1 cellular context compared by ENCODE assay signal in the genomic region with DNA sequence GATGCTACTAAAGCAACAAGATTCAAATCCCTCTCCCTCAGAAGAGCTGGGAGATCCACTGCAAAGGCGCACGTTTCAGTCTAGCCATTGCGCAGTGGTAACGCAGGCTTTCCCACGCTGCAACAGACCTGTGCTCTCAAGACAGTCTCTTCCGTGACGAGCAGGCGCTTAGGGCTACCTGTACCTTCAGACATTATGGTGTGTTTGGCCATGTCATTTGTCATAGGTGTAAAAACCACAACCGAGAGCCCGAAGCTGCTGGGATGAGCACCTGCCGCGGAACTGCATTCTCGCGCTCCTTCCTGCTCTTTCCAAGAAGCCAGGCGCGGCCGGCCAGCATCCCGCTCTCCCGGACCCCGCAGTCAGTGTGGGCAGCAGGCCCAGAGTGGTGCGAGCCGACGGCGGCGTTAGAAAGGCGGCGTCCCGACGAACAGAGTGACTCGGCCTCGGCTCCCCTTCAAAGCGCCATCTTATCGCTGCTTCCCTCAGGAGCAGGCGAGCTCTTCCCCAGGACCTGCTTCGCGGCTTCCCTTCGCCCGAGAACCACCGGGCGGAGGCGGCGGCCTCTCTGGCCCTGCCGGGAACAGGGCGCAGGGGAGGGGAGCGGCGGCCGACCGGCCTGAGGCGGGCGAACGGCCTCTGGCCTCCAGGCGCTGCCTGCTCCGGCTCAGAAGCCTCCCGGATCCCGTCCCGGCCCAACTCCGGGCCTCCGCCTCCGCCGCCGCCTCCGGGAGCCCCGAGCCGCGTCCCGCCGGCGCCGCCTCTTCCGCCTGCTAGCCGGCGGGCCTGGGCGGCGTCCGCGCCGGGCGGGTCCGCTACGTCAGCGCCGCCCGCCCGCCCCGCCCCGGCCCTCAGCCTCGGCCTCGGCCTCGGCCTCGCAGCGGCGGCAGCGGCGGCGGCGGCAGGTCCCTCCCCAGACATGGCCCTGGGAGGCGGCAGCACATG.
TF ChIP-seq lines count a peak whose summit lies in the region.

A gene with protein sequence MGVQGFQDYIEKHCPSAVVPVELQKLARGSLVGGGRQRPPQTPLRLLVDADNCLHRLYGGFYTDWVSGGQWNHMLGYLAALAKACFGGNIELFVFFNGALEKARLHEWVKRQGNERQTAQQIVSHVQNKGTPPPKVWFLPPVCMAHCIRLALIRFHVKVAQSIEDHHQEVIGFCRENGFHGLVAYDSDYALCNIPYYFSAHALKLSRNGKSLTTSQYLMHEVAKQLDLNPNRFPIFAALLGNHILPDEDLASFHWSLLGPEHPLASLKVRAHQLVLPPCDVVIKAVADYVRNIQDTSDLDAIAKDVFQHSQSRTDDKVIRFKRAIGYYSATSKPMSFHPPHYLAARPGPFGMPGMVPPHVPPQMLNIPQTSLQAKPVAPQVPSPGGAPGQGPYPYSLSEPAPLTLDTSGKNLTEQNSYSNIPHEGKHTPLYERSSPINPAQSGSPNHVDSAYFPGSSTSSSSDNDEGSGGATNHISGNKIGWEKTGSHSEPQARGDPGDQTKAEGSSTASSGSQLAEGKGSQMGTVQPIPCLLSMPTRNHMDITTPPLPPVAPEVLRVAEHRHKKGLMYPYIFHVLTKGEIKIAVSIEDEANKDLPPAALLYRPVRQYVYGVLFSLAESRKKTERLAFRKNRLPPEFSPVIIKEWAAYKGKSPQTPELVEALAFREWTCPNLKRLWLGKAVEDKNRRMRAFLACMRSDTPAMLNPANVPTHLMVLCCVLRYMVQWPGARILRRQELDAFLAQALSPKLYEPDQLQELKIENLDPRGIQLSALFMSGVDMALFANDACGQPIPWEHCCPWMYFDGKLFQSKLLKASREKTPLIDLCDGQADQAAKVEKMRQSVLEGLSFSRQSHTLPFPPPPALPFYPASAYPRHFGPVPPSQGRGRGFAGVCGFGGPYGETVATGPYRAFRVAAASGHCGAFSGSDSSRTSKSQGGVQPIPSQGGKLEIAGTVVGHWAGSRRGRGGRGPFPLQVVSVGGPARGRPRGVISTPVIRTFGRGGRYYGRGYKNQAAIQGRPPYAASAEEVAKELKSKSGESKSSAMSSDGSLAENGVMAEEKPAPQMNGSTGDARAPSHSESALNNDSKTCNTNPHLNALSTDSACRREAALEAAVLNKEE (plus strand): TSS at position 869 of the 945 bp plus-strand sequence. CDS start 231 bp downstream, outside the sequence.

TF ChIP-seq in HepG2, 621 proteins besides CTCF, POLR2A, EP300 and RAD21 (continued from another document and continues in another):
- TF ChIP-seq GZF1 (CRISPR knock-in tag; IDR thresholded peaks at IDR 0.05) (no peak), HNF4A (CRISPR knock-in tag; IDR thresholded peaks at IDR 0.05) (no peak), REL (CRISPR knock-in tag; conservative IDR thresholded peaks at IDR 0.05) (no peak), SRSF1 (optimal IDR thresholded peaks at IDR 0.05; ENCODE audit: low read depth, low read length) (peak; percentile 65), DMAP1 (CRISPR knock-in tag; IDR thresholded peaks at IDR 0.05) (peak; percentile 48), ZNF10 (CRISPR knock-in tag; IDR thresholded peaks at IDR 0.05; ENCODE audit: borderline replicate concordance, low read depth) (no peak), STAT6 (CRISPR knock-in tag; IDR thresholded peaks at IDR 0.05; ENCODE audit: borderline replicate concordance) (no peak), EEA1 (CRISPR knock-in tag; IDR thresholded peaks at IDR 0.05; ENCODE audit: borderline replicate concordance) (no peak), ZNF44 (CRISPR knock-in tag; IDR thresholded peaks at IDR 0.05) (no peak), HNF4G (IDR thresholded peaks at IDR 0.05; ENCODE audit: borderline replicate concordance, low read depth, low read length) (no peak), HNF4G (CRISPR knock-in tag; IDR thresholded peaks at IDR 0.05; ENCODE audit: borderline replicate concordance, low read depth) (no peak), KDM1A (CRISPR knock-in tag; IDR thresholded peaks at IDR 0.05) (no peak), ZNF496 (CRISPR knock-in tag; IDR thresholded peaks at IDR 0.05; ENCODE audit: insufficient replicate concordance) (no peak), SOX6 (IDR thresholded peaks at IDR 0.05) (no peak), SOX6 (CRISPR knock-in tag; IDR thresholded peaks at IDR 0.05) (peak; percentile 45), SKIL (CRISPR knock-in tag; IDR thresholded peaks at IDR 0.05; ENCODE audit: borderline replicate concordance) (no peak), ZBTB2 (CRISPR knock-in tag; IDR thresholded peaks at IDR 0.05; ENCODE audit: low read depth) (no peak; the same call in none of the 2 replicates), ZNF260 (CRISPR knock-in tag; IDR thresholded peaks at IDR 0.05; ENCODE audit: borderline replicate concordance, low read depth) (no peak), NFYB (CRISPR knock-in tag; IDR thresholded peaks at IDR 0.05) (no peak), ZNF550 (CRISPR knock-in tag; IDR thresholded peaks at IDR 0.05; ENCODE audit: borderline replicate concordance) (0 out of 2 replicates have a peak, but pooled peaks have one; percentile 32), SP140L (CRISPR knock-in tag; IDR thresholded peaks at IDR 0.05; ENCODE audit: borderline replicate concordance) (no peak), ZNF605 (CRISPR knock-in tag; IDR thresholded peaks at IDR 0.05) (no peak), ZMYM2 (CRISPR knock-in tag; IDR thresholded peaks at IDR 0.05) (no peak), ARNTL (CRISPR knock-in tag; IDR thresholded peaks at IDR 0.05) (0 out of 2 replicates have a peak, but pooled peaks have one; percentile 19), ZNF687 (CRISPR knock-in tag; IDR thresholded peaks at IDR 0.05) (peak; percentile 83), ZBTB7B (CRISPR knock-in tag; IDR thresholded peaks at IDR 0.05) (no peak), PHF8 (CRISPR knock-in tag; IDR thresholded peaks at IDR 0.05) (peak; percentile 89)
- TF ChIP-seq, protein P1, sequence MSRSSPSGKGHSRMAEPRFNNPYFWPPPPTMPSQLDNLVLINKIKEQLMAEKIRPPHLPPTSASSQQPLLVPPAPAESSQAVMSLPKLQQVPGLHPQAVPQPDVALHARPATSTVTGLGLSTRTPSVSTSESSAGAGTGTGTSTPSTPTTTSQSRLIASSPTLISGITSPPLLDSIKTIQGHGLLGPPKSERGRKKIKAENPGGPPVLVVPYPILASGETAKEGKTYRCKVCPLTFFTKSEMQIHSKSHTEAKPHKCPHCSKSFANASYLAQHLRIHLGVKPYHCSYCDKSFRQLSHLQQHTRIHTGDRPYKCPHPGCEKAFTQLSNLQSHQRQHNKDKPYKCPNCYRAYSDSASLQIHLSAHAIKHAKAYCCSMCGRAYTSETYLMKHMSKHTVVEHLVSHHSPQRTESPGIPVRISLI (CRISPR knock-in tag; IDR thresholded peaks at IDR 0.05; ENCODE audit: borderline replicate concordance) = no peak
- TF ChIP-seq, protein P2, sequence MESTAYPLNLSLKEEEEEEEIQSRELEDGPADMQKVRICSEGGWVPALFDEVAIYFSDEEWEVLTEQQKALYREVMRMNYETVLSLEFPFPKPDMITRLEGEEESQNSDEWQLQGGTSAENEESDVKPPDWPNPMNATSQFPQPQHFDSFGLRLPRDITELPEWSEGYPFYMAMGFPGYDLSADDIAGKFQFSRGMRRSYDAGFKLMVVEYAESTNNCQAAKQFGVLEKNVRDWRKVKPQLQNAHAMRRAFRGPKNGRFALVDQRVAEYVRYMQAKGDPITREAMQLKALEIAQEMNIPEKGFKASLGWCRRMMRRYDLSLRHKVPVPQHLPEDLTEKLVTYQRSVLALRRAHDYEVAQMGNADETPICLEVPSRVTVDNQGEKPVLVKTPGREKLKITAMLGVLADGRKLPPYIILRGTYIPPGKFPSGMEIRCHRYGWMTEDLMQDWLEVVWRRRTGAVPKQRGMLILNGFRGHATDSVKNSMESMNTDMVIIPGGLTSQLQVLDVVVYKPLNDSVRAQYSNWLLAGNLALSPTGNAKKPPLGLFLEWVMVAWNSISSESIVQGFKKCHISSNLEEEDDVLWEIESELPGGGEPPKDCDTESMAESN (CRISPR knock-in tag; conservative IDR thresholded peaks at IDR 0.05) = no peak
- TF ChIP-seq, protein P3, sequence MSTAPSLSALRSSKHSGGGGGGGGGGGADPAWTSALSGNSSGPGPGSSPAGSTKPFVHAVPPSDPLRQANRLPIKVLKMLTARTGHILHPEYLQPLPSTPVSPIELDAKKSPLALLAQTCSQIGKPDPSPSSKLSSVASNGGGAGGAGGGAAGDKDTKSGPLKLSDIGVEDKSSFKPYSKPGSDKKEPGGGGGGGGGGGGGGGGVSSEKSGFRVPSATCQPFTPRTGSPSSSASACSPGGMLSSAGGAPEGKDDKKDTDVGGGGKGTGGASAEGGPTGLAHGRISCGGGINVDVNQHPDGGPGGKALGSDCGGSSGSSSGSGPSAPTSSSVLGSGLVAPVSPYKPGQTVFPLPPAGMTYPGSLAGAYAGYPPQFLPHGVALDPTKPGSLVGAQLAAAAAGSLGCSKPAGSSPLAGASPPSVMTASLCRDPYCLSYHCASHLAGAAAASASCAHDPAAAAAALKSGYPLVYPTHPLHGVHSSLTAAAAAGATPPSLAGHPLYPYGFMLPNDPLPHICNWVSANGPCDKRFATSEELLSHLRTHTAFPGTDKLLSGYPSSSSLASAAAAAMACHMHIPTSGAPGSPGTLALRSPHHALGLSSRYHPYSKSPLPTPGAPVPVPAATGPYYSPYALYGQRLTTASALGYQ (CRISPR knock-in tag; IDR thresholded peaks at IDR 0.05) = no peak
- TF ChIP-seq, protein P4, sequence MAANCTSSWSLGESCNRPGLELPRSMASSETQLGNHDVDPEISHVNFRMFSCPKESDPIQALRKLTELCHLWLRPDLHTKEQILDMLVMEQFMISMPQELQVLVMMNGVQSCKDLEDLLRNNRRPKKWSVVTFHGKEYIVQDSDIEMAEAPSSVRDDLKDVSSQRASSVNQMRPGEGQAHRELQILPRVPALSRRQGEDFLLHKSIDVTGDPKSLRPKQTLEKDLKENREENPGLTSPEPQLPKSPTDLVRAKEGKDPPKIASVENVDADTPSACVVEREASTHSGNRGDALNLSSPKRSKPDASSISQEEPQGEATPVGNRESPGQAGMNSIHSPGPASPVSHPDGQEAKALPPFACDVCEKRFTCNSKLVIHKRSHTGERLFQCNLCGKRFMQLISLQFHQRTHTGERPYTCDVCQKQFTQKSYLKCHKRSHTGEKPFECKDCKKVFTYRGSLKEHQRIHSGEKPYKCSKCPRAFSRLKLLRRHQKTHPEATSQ (CRISPR knock-in tag; IDR thresholded peaks at IDR 0.05; ENCODE audit: borderline replicate concordance) = no peak
